In the genomic region with DNA sequence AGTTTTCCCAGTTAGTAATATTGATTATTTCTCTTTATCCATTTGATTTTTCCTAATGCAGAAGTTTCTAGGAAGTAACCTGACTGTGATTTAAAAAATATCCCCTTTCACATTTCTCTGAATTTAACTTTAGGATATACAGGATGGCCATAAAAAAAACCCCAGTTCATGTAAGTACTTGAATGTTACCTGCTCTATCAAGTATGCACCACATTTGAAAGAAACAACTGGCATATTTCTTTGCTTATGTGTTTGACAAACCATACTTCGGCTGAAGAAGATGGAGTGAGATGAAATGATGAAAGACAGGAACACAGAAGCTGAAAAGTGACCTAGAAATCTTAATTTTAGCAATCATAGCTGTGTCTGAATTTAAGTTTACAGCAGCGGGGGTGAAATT, we compare ENCODE assay signal across 21 cellular contexts.
"Had no signal": no experiment of that assay in that cellular context is flagged by ENCODE, and none has a peak within 500 bp of the region (broad histone marks: within the 10 kb centered on the region; RNA-seq: fewer than 3 reads in every experiment).

No MANE protein-coding gene starts in this region.

- H3K4me3 ChIP-seq: Peyer's patch, SJSA1, SK-N-MC had no signal

- DNase-seq: KBM-7; MM.1S; NCI-H1092 treated with DMSO at 0.1 percent for 48 hours; NCI-H1436; NCI-H187; NCI-H2029; NCI-H2081 treated with DMSO at 0.1 percent for 48 hours; NCI-H2171; NCI-H226; NCI-H446; NCI-H510A; NCI-H524 treated with DMSO at 0.1 percent for 48 hours; NCI-H69; NCI-H774; NK-92 treated with Interleukin-12 subunit alpha and Interleukin-12 subunit beta, amount 100 ng/mL, for 24 hours; PC-3; Peyer's patch; Right ventricle myocardium superior; SIG-M5 had no signal

- H3K27me3 ChIP-seq: Peyer's patch, SJSA1 had no signal

- H3K27ac ChIP-seq: Peyer's patch, SJSA1, SK-N-MC had no signal

- ATAC-seq: PC-3 had no signal

- H3K36me3 ChIP-seq: Peyer's patch, SJSA1 had no signal

- H3K4me1 ChIP-seq: Peyer's patch had no signal

- H3K9me3 ChIP-seq: Peyer's patch, SJSA1 had no signal
